ENCODE assay signal across 7 cellular contexts in genomic region chr16:68110611-68111010, GRCh38. TPM values are rescaled to one million over a fixed set of nuclear protein-coding genes. Genes with fewer than 3 reads are reported as not detected.
A peak's percentile ranks its signal among the peaks of the same experiment; 100 is the strongest.
DNase-seq lines count a peak whose midpoint lies in the region; ATAC-seq and TF ChIP-seq lines count a peak whose summit lies in the region.
"Not testable (repeated sequence)": the region's sequence is repeated elsewhere in the genome, so short reads cannot be mapped to it uniquely, and the experiment has no call there.

No MANE protein-coding gene starts in this region.

- peak overlapping the region; percentile 45 for H3K27ac Mint-ChIP-seq in CD4-positive, alpha-beta T cell
- H3K27ac Mint-ChIP-seq in activated B cell treated with CpG ODN at 0.5 μM for 24 hours; activated naive CD4-positive, alpha-beta T cell treated with anti-CD3 and anti-CD28 coated beads, Interleukin-2, amount 50 U/mL, for 24 hours: not testable (repeated sequence)
- peak overlapping the region; percentile 39 for H3K27ac Mint-ChIP-seq in activated T-cell treated with anti-CD3 and anti-CD28 coated beads, Interleukin-2, amount 50 U/mL, for 72 hours
- H3K27ac Mint-ChIP-seq in effector memory CD8-positive, alpha-beta T cell: peak overlapping the region; percentile 72 to 81
- peak overlapping the region in 7 of 10 donors; percentile 27 to 80 (median 31) for H3K27ac Mint-ChIP-seq in naive thymus-derived CD8-positive, alpha-beta T cell
- H3K27ac Mint-ChIP-seq in stimulated activated naive CD8-positive, alpha-beta T cell treated with anti-CD3 and anti-CD28 coated beads, Interleukin-15, Interleukin-2, amounts not matched to agents 100 ng/mL and 50 ng/mL, for 24 hours: peak overlapping the region; percentile 67

- not testable (repeated sequence) for H3K9me3 ChIP-seq in CD4-positive, alpha-beta T cell (ENCODE audit: control insufficient read depth, low read length)

- POLR2A ChIA-PET in CD4-positive, alpha-beta T cell (lab: Charles Lee); naive thymus-derived CD8-positive, alpha-beta T cell (lab: Charles Lee): not testable (repeated sequence)
- POLR2A ChIA-PET in activated B cell treated with CpG ODN at 0.5 μM for 24 hours (lab: Charles Lee): interaction anchor here (0.6 kb wide), 1 partner anchor 448 kb away, joined by 4 read pairs; no protein-coding TSS in a partner anchor

- H3K4me1 Mint-ChIP-seq in CD4-positive, alpha-beta T cell (ENCODE audit: low read depth): peaks cover 90% of the 10 kb centered on the region
- H3K4me1 Mint-ChIP-seq in activated B cell treated with CpG ODN at 0.5 μM for 24 hours: peaks cover 82% of the 10 kb centered on the region
- H3K4me1 Mint-ChIP-seq in activated T-cell treated with anti-CD3 and anti-CD28 coated beads, Interleukin-2, amount 50 U/mL, for 72 hours (ENCODE audit: low read depth): peaks cover 69% of the 10 kb centered on the region
- H3K4me1 Mint-ChIP-seq in activated naive CD4-positive, alpha-beta T cell treated with anti-CD3 and anti-CD28 coated beads, Interleukin-2, amount 50 U/mL, for 24 hours: peaks cover 93% of the 10 kb centered on the region
- H3K4me1 Mint-ChIP-seq in effector memory CD8-positive, alpha-beta T cell (ENCODE audit: low read depth in 2 of 2): peaks cover 69 to 86% of the 10 kb centered on the region in 2 donors
- H3K4me1 Mint-ChIP-seq in naive thymus-derived CD8-positive, alpha-beta T cell: peaks cover 51 to 89% (median 85%) of the 10 kb centered on the region in 4 donors
- H3K4me1 Mint-ChIP-seq in stimulated activated naive CD8-positive, alpha-beta T cell treated with anti-CD3 and anti-CD28 coated beads, Interleukin-15, Interleukin-2, amounts not matched to agents 100 ng/mL and 50 ng/mL, for 24 hours (ENCODE audit: low read depth): peaks cover 93% of the 10 kb centered on the region

- H3K27ac ChIP-seq in CD4-positive, alpha-beta T cell (ENCODE audit: low read depth, low read length): not testable (repeated sequence)

- H3K9me3 Mint-ChIP-seq in CD4-positive, alpha-beta T cell: peaks cover 15% of the 10 kb centered on the region
- peaks cover 24% of the 10 kb centered on the region for H3K9me3 Mint-ChIP-seq in activated B cell treated with CpG ODN at 0.5 μM for 24 hours
- peaks cover 26 to 27% of the 10 kb centered on the region in 2 donors for H3K9me3 Mint-ChIP-seq in activated T-cell treated with anti-CD3 and anti-CD28 coated beads, Interleukin-2, amount 50 U/mL, for 72 hours
- not testable (repeated sequence) for H3K9me3 Mint-ChIP-seq in activated naive CD4-positive, alpha-beta T cell treated with anti-CD3 and anti-CD28 coated beads, Interleukin-2, amount 50 U/mL, for 24 hours; effector memory CD8-positive, alpha-beta T cell
- H3K9me3 Mint-ChIP-seq in naive thymus-derived CD8-positive, alpha-beta T cell: peaks cover 0 to 45% (median 22%) of the 10 kb centered on the region in 9 donors
- H3K9me3 Mint-ChIP-seq in stimulated activated naive CD8-positive, alpha-beta T cell treated with anti-CD3 and anti-CD28 coated beads, Interleukin-15, Interleukin-2, amounts not matched to agents 100 ng/mL and 50 ng/mL, for 24 hours: peaks cover 18% of the 10 kb centered on the region

- CTCF ChIA-PET in CD4-positive, alpha-beta T cell (lab: Charles Lee); activated B cell treated with CpG ODN at 0.5 μM for 24 hours (lab: Charles Lee): not testable (repeated sequence)

- intact Hi-C loops in CD4-positive, alpha-beta T cell (cut with DNase I, micrococcal nuclease); activated B cell treated with CpG ODN at 0.5 μM for 24 hours (cut with micrococcal nuclease): not testable (repeated sequence)

- H3K36me3 Mint-ChIP-seq in CD4-positive, alpha-beta T cell (ENCODE audit: low read depth): peaks cover 56% of the 10 kb centered on the region
- H3K36me3 Mint-ChIP-seq in activated B cell treated with CpG ODN at 0.5 μM for 24 hours (ENCODE audit: low read depth): peaks cover 25% of the 10 kb centered on the region
- peaks cover 32 to 45% of the 10 kb centered on the region in 2 donors for H3K36me3 Mint-ChIP-seq in activated T-cell treated with anti-CD3 and anti-CD28 coated beads, Interleukin-2, amount 50 U/mL, for 72 hours (ENCODE audit: insufficient read depth in 2 of 2)
- H3K36me3 Mint-ChIP-seq in activated naive CD4-positive, alpha-beta T cell treated with anti-CD3 and anti-CD28 coated beads, Interleukin-2, amount 50 U/mL, for 24 hours: peaks cover 29% of the 10 kb centered on the region
- H3K36me3 Mint-ChIP-seq in effector memory CD8-positive, alpha-beta T cell (ENCODE audit: insufficient read depth): peaks cover 17% of the 10 kb centered on the region
- peaks cover 26 to 36% (median 28%) of the 10 kb centered on the region in 3 donors for H3K36me3 Mint-ChIP-seq in naive thymus-derived CD8-positive, alpha-beta T cell
- peaks cover 54% of the 10 kb centered on the region for H3K36me3 Mint-ChIP-seq in stimulated activated naive CD8-positive, alpha-beta T cell treated with anti-CD3 and anti-CD28 coated beads, Interleukin-15, Interleukin-2, amounts not matched to agents 100 ng/mL and 50 ng/mL, for 24 hours (ENCODE audit: low read depth)

- not testable (repeated sequence) for TF ChIP-seq CTCF in CD4-positive, alpha-beta T cell (IDR thresholded peaks at IDR 0.05); activated B cell treated with CpG ODN at 0.5 μM for 24 hours (IDR thresholded peaks at IDR 0.05)

- ATAC-seq in CD4-positive, alpha-beta T cell (ENCODE audit: poor library complexity); activated B cell treated with CpG ODN at 0.5 μM for 24 hours (ENCODE audit: low read depth); activated T-cell treated with anti-CD3 and anti-CD28 coated beads, Interleukin-2, amount 50 U/mL, for 72 hours (replicated peaks in 1 of 2); effector memory CD8-positive, alpha-beta T cell (replicated peaks); naive thymus-derived CD8-positive, alpha-beta T cell: not testable (repeated sequence)

- DNase-seq in CD4-positive, alpha-beta T cell; activated B cell treated with CpG ODN at 0.5 μM for 24 hours; activated T-cell treated with anti-CD3 and anti-CD28 coated beads, Interleukin-2, amount 50 U/mL, for 72 hours; effector memory CD8-positive, alpha-beta T cell; naive thymus-derived CD8-positive, alpha-beta T cell: not testable (repeated sequence)

- not testable (repeated sequence) for H3K27me3 ChIP-seq in CD4-positive, alpha-beta T cell (ENCODE audit: control insufficient read depth, insufficient read depth, low read length)

- not testable (repeated sequence) for H3K27me3 Mint-ChIP-seq in CD4-positive, alpha-beta T cell; activated B cell treated with CpG ODN at 0.5 μM for 24 hours; activated T-cell treated with anti-CD3 and anti-CD28 coated beads, Interleukin-2, amount 50 U/mL, for 72 hours (ENCODE audit: low read depth); activated naive CD4-positive, alpha-beta T cell treated with anti-CD3 and anti-CD28 coated beads, Interleukin-2, amount 50 U/mL, for 24 hours; effector memory CD8-positive, alpha-beta T cell; naive thymus-derived CD8-positive, alpha-beta T cell; stimulated activated naive CD8-positive, alpha-beta T cell treated with anti-CD3 and anti-CD28 coated beads, Interleukin-15, Interleukin-2, amounts not matched to agents 100 ng/mL and 50 ng/mL, for 24 hours

- H3K4me3 Mint-ChIP-seq in CD4-positive, alpha-beta T cell; stimulated activated naive CD8-positive, alpha-beta T cell treated with anti-CD3 and anti-CD28 coated beads, Interleukin-15, Interleukin-2, amounts not matched to agents 100 ng/mL and 50 ng/mL, for 24 hours: not testable (repeated sequence)
- H3K4me3 Mint-ChIP-seq in activated B cell treated with CpG ODN at 0.5 μM for 24 hours: peak overlapping the region; percentile 29
- H3K4me3 Mint-ChIP-seq in activated T-cell treated with anti-CD3 and anti-CD28 coated beads, Interleukin-2, amount 50 U/mL, for 72 hours: peak overlapping the region in 1 of 2 donors; percentile 19
- H3K4me3 Mint-ChIP-seq in activated naive CD4-positive, alpha-beta T cell treated with anti-CD3 and anti-CD28 coated beads, Interleukin-2, amount 50 U/mL, for 24 hours: peak overlapping the region; percentile 31
- peak overlapping the region; percentile 15 to 27 for H3K4me3 Mint-ChIP-seq in effector memory CD8-positive, alpha-beta T cell
- H3K4me3 Mint-ChIP-seq in naive thymus-derived CD8-positive, alpha-beta T cell: peak overlapping the region in 6 of 10 donors; percentile 19 to 47 (median 28)

RNA-seq across cellular contexts. Expression of gene NFATC3, which starts 25.4 kb away (rescaled TPM):
- 10 to 100 TPM; 84.8 to 94.4 TPM for total RNA-seq in CD4-positive, alpha-beta T cell
- 64.8 and 72.0 TPM in 2 replicates for total RNA-seq in activated B cell treated with CpG ODN at 0.5 μM for 24 hours
- 10 to 100 TPM; 79.7 to 82.5 TPM for total RNA-seq in activated T-cell treated with anti-CD3 and anti-CD28 coated beads, Interleukin-2, amount 50 U/mL, for 72 hours
- 100 to 1,000 TPM; 156 to 162 TPM for total RNA-seq in naive thymus-derived CD8-positive, alpha-beta T cell
- polyA plus RNA-seq in naive thymus-derived CD8-positive, alpha-beta T cell: 100 to 1,000 TPM in 1 of 3 donors, 10 to 100 TPM in 2; 85.2 to 102 (median 86.6) TPM
